ENCODE assay signal across 1 cellular context in the genomic region with DNA sequence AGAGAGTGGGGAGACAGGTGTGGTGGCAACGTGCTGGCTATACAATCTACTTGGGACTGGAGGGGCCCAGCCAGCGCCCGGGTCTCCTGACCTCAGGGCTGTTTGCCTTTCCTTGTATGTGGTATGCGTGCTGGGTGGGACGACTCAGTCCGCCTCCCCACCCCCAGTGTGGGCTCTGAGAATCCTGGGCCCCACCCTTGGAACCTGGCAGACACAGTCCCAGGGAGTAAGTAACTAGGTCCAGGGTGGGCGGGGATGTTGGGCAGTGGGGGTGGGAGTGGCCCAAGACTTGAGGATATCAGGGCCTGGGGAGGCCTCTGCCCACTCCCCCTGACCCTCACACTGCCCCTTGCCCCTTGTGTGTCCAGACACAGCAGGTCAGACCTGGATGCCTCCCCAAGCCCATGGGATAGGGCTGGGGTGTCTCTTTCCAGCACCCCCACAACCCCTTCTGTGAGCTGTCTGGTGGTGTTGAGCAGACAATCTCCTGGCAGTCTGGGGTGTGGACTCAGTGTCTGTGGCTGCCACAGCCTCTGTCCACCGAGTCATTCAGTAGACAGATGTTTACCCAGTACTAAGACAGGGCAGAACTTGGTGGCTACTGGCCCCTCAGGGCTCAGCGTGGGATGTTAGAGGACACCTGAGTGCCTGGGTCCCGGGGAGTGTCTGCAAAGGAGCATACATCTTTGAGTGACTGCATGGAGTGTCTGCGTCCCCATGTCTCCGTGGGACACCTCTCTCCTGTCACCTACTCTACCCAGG.
TF ChIP-seq lines count a peak whose summit lies in the region.

No MANE protein-coding gene starts in this region.

TF ChIP-seq in H1, 55 proteins besides CTCF, POLR2A, EP300 and RAD21:
- TF ChIP-seq POLR2AphosphoS5 (IDR thresholded peaks at IDR 0.05; ENCODE audit: low read depth, low read length): no peak
